Comparison of ENCODE assay signal across 8 cellular contexts in the genomic region with DNA sequence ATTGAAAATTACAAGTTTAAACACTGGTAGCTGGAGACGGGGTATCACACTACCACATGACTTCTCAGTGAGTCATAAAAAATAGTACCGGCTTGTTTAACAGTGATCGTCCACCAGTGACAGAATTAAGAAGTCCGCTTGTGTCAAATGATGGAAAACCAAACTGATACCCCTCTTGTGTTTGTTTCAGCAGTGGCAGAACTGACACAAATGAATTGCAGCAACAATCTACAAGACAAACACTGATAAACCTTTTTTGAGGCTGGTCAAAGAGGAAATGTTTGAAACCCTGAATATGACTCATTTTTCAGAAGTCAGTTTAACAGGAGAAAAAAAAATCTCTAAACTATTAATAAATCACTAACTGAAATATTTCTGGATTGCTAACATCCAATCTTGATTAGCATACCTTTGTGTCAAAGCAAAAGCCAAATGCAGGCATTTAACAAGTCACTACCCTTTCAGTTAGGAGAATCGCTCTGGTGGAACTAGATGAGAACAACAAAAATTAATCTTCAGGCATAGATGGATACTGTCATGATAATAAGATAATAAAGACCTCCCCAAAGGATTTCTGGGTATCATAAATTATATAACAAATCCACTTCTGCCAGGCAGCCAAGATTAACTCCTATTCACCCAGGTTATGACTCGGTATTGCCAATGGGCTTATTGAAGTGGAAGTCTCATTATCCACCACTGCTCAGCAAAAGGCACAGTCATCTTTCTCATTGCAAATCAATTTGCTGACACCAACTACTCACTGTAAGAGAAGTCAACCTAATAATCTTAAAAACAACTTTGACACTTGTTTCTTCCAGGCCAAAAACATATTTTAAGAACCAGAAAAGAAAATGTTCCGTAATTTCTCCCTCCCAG. TPM values are rescaled to one million over a fixed set of nuclear protein-coding genes. Genes with fewer than 3 reads are reported as not detected.
DNase-seq lines count a peak whose midpoint lies in the region; ATAC-seq and TF ChIP-seq lines count a peak whose summit lies in the region.

No MANE protein-coding gene starts in this region.

- no peak for TF ChIP-seq POLR2A in prostate gland (IDR thresholded peaks at IDR 0.05)

- intact Hi-C loops in lower lobe of right lung (cut with DNase I) = no loop called here
- intact Hi-C loops in prostate gland (cut with DNase I) = no loop called here

- H4K20me1 ChIP-seq in BLaER1 = peaks cover 19% of the 10 kb centered on the region; the same call in 1 of the 2 replicates

- H3K27me3 ChIP-seq in BLaER1 (no peaks in the 10 kb centered on the region), lower lobe of right lung (ENCODE audit: low read depth) (no peaks in the 10 kb centered on the region), prostate gland (replicated peaks; ENCODE audit: insufficient read depth) (no peaks in the 10 kb centered on the region)

- H3K27ac ChIP-seq in BLaER1 = no peak overlapping the region
- no peak overlapping the region for H3K27ac ChIP-seq in HEK293 (ENCODE audit: extremely low read depth, low read depth, low read length)
- H3K27ac ChIP-seq in lower lobe of right lung = peak overlapping the region; percentile 27
- H3K27ac ChIP-seq in prostate gland = no peak overlapping the region

- H3K36me3 ChIP-seq in BLaER1 = peaks cover 4% of the 10 kb centered on the region
- H3K36me3 ChIP-seq in HEK293 (ENCODE audit: control insufficient read depth in 2 of 2, insufficient read depth in 1 of 2, low read length in 2 of 2) = no peaks in the 10 kb centered on the region
- no peaks in the 10 kb centered on the region for H3K36me3 ChIP-seq in lower lobe of right lung
- no peaks in the 10 kb centered on the region for H3K36me3 ChIP-seq in prostate gland

- CTCF ChIA-PET in HEK293 (lab: Yijun Ruan, JAX) = interaction anchor here (0.7 kb wide), 1 partner anchor 9 kb away, joined by 4 read pairs; no protein-coding TSS in a partner anchor

- peak overlapping the region; percentile 24; the same call in 1 of the 2 replicates for H3K4me2 ChIP-seq in BLaER1

- H3K4me3 ChIP-seq in BLaER1 = no peak overlapping the region
- no peak overlapping the region for H3K4me3 ChIP-seq in HEK293 (ENCODE audit: low read depth, low read length)
- H3K4me3 ChIP-seq in lower lobe of right lung = no peak overlapping the region
- H3K4me3 ChIP-seq in prostate gland = no peak overlapping the region

- 37% methylated on average over 7 of the region's 7 CpGs for WGBS in prostate gland

- no peak for TF ChIP-seq CTCF in HEK293 (tag by site-specific recombination; IDR thresholded peaks at IDR 0.05)
- no peak for TF ChIP-seq CTCF in lower lobe of right lung (IDR thresholded peaks at IDR 0.05)
- no peak for TF ChIP-seq CTCF in prostate gland (IDR thresholded peaks at IDR 0.05)

- H3K4me1 ChIP-seq in BLaER1 (peaks cover 31% of the 10 kb centered on the region), HEK293 (ENCODE audit: control insufficient read depth, insufficient read depth, low read length) (peaks cover 8% of the 10 kb centered on the region; the same call in 1 of the 2 replicates), lower lobe of right lung (peaks cover 75% of the 10 kb centered on the region), prostate gland (replicated peaks) (peaks cover 4% of the 10 kb centered on the region)

- peak; percentile 74 for DNase-seq in amniotic epithelial cell (ENCODE audit: low read depth)
- no peak for DNase-seq in lower lobe of right lung
- no peak for DNase-seq in SK-N-DZ (ENCODE audit: low spot score)
- DNase-seq in HuH-7.5 (ENCODE audit: low spot score) = no peak
- no peak for DNase-seq in prostate gland (ENCODE audit: low spot score)

- POLR2A ChIA-PET in HEK293 (lab: Yijun Ruan, JAX) = interaction anchor here (0.7 kb wide), 1 partner anchor 21 kb away, joined by 4 read pairs; a partner anchor contains a TSS

- H3K9ac ChIP-seq in BLaER1 = no peak overlapping the region

- peak in 1 of 2 donors; percentile 31 for ATAC-seq in lower lobe of right lung
- no peak for ATAC-seq in HG02840 (IDR thresholded peaks at IDR 0.05; ENCODE audit: low FRiP score, unreplicated experiment)

- H3K9me3 ChIP-seq in BLaER1 (no peaks in the 10 kb centered on the region), HEK293 (ENCODE audit: control insufficient read depth, insufficient read depth, low read depth, low read length) (no peaks in the 10 kb centered on the region), lower lobe of right lung (no peaks in the 10 kb centered on the region), prostate gland (no peaks in the 10 kb centered on the region)

TF ChIP-seq in HEK293, 187 proteins besides CTCF, POLR2A, EP300 and RAD21:
- peak; percentile 40 for TF ChIP-seq ZNF335 (tag by site-specific recombination; conservative IDR thresholded peaks at IDR 0.05)
- no peak for TF ChIP-seq ZNF626 (tag by site-specific recombination; IDR thresholded peaks at IDR 0.05)

RNA-seq across cellular contexts. Expression of a gene that starts 20.7 kb away (rescaled TPM):
- total RNA-seq in lower lobe of right lung (20.7 TPM), prostate gland (10 to 100 TPM in 1 of 2 donors, 1 to 10 TPM in 1; 7.2 to 16.5 TPM)
- 4.4 and 7.9 TPM in 2 replicates for polyA plus RNA-seq in SK-N-DZ (2014; cell fraction: cytosol; rRNA removed)
- 5.9 and 6.6 TPM in 2 replicates for polyA plus RNA-seq in SK-N-DZ (2014; cell fraction: nucleus; rRNA removed)

RNA-seq across cellular contexts. Expression of a gene that starts 21.2 kb away (rescaled TPM):
- total RNA-seq in lower lobe of right lung = 23.3 TPM
- 36.6 and 48.7 TPM in 2 replicates for polyA plus RNA-seq in SK-N-DZ (2014; cell fraction: cytosol; rRNA removed)
- 22.8 and 33.8 TPM in 2 replicates for polyA plus RNA-seq in SK-N-DZ (2014; cell fraction: nucleus; rRNA removed)
- 10 to 100 TPM; 26.1 to 64.5 TPM for total RNA-seq in prostate gland
